In the genomic region with DNA sequence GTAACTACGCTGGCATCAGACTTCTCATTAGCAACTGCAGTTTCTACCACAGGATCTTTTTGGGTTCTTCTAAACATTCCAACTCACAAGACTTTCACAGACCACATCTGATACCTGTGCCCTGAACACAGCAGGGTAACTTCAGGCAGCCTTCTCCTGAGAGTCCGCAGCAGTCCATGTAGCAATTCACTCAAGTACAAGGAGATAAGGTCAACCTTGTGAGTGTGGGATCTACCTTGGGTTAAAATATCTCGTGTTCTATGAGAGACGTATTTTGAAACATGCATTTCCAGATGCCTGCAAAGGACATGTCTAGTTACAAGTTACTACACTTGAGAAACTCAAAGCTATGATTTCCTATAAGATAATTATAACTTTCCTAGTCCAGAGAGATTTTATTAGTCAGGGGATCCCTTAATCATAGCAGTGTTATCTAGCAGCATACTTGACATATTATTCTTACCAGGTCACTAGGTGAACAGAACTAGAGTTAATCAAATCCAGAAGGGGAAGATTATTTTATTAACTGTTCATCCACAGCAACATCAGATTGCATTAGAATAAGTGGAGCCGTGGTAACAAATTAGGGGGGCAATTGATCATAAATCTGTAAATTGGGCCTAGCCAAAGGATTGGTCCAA, we compare ENCODE assay signal across 2 cellular contexts.
TF ChIP-seq lines count a peak whose summit lies in the region.

No MANE protein-coding gene starts in this region.

TF ChIP-seq in IMR-90, 13 proteins besides CTCF, POLR2A, EP300 and RAD21:
- TF ChIP-seq RCOR1 (IDR thresholded peaks at IDR 0.05; ENCODE audit: insufficient replicate concordance, low read length) (no peak), MAZ (IDR thresholded peaks at IDR 0.05; ENCODE audit: borderline replicate concordance, low read depth, low read length) (no peak)
- TF ChIP-seq, protein P1, sequence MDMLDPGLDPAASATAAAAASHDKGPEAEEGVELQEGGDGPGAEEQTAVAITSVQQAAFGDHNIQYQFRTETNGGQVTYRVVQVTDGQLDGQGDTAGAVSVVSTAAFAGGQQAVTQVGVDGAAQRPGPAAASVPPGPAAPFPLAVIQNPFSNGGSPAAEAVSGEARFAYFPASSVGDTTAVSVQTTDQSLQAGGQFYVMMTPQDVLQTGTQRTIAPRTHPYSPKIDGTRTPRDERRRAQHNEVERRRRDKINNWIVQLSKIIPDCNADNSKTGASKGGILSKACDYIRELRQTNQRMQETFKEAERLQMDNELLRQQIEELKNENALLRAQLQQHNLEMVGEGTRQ (IDR thresholded peaks at IDR 0.05; ENCODE audit: low read depth, low read length): no peak
TF ChIP-seq in IMR-90: peak in this region for 0.

TF ChIP-seq in H1, 55 proteins besides CTCF, POLR2A, EP300 and RAD21:
- no peak for TF ChIP-seq EZH2 (IDR thresholded peaks at IDR 0.05; ENCODE audit: low read depth, low read length, severe bottlenecking)
- TF ChIP-seq NRF1 (IDR thresholded peaks at IDR 0.05; ENCODE audit: low read depth, low read length): no peak
- no peak for TF ChIP-seq SUZ12 (IDR thresholded peaks at IDR 0.05; ENCODE audit: low read length)
- TF ChIP-seq CREB1 (IDR thresholded peaks at IDR 0.05): no peak
- TF ChIP-seq RXRA (IDR thresholded peaks at IDR 0.05; ENCODE audit: insufficient read depth, low read depth, low read length): no peak
- TF ChIP-seq RBBP5 (IDR thresholded peaks at IDR 0.05; ENCODE audit: borderline replicate concordance, low read depth, low read length): no peak
- no peak for TF ChIP-seq HDAC6 (IDR thresholded peaks at IDR 0.05; ENCODE audit: low read depth, low read length)
- no peak for TF ChIP-seq TAF7 (optimal IDR thresholded peaks at IDR 0.05; ENCODE audit: borderline replicate concordance, low read depth, low read length)
- no peak for TF ChIP-seq POLR2AphosphoS5 (IDR thresholded peaks at IDR 0.05; ENCODE audit: low read depth, low read length)
- TF ChIP-seq JUN (IDR thresholded peaks at IDR 0.05; ENCODE audit: low read depth, low read length): no peak
- no peak for TF ChIP-seq SIRT6 (IDR thresholded peaks at IDR 0.05; ENCODE audit: low read length)
- no peak for TF ChIP-seq POU5F1 (IDR thresholded peaks at IDR 0.05; ENCODE audit: low read depth, low read length)
- no peak for TF ChIP-seq ASH2L (IDR thresholded peaks at IDR 0.05; ENCODE audit: low read length)
- TF ChIP-seq SP2 (IDR thresholded peaks at IDR 0.05; ENCODE audit: low read length): no peak
- no peak for TF ChIP-seq SP4 (IDR thresholded peaks at IDR 0.05; ENCODE audit: low read length)
- no peak for TF ChIP-seq NANOG (IDR thresholded peaks at IDR 0.05; ENCODE audit: insufficient read depth, low read depth, low read length, poor library complexity, severe bottlenecking)
- TF ChIP-seq SRF (IDR thresholded peaks at IDR 0.05; ENCODE audit: low read depth, low read length): no peak
- TF ChIP-seq SIX5 (IDR thresholded peaks at IDR 0.05; ENCODE audit: low read depth, low read length): no peak
- no peak for TF ChIP-seq CHD2 (IDR thresholded peaks at IDR 0.05; ENCODE audit: low read length)
TF ChIP-seq in H1: peak in this region for 0.
